ENCODE assay signal across 11 cellular contexts in the genomic region with DNA sequence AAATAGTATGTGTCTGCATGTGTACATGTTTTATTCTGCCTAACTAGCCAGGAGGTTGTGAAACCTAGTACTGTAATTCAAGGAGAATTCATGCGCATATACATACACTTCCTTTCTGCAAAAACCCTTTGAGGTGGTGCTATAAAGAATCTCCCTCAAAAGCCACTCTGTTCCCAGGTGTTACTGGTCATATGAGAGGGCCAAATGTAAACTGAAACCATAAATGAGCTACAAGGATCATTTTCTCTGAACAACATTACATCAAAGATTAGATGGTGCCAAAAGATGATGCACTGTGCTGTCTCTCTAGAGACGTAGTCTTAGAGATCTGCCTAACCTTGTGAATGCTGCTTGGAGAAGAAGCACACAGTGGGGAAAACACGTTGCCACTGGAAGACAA. TPM values are rescaled to one million over a fixed set of nuclear protein-coding genes. Genes with fewer than 3 reads are reported as not detected.
DNase-seq lines count a peak whose midpoint lies in the region; ATAC-seq, FAIRE-seq and TF ChIP-seq lines count a peak whose summit lies in the region.
"Had no signal": no experiment of that assay in that cellular context is flagged by ENCODE, and none has a peak within 500 bp of the region (broad histone marks: within the 10 kb centered on the region; RNA-seq: fewer than 3 reads in every experiment).

No MANE protein-coding gene starts in this region.

- H3K4me3 ChIP-seq in esophagus squamous epithelium = no peak overlapping the region
- H3K4me3 ChIP-seq: thoracic aorta had no signal

- H3K27ac ChIP-seq in esophagus squamous epithelium = no peak overlapping the region
- H3K27ac ChIP-seq: thoracic aorta had no signal

- no peak for TF ChIP-seq CTCF in esophagus squamous epithelium (IDR thresholded peaks at IDR 0.05)

- WGBS in esophagus squamous epithelium, 2 donors = 50 to 67% methylated on average over 3 of the region's 3 CpGs

- peaks cover 0 to 63% (median 7%) of the 10 kb centered on the region in 3 donors for H3K4me1 ChIP-seq in esophagus squamous epithelium

- H3K9me3 ChIP-seq in esophagus squamous epithelium = no peaks in the 10 kb centered on the region
- H3K9me3 ChIP-seq: thoracic aorta had no signal

- FAIRE-seq in GM12891 (lab: Jason Lieb, UNC) = no peak
- FAIRE-seq: kidney had no signal

- H3K27me3 ChIP-seq in esophagus squamous epithelium = no peaks in the 10 kb centered on the region

- peak; percentile 70 for ATAC-seq in GM21737 (IDR thresholded peaks at IDR 0.05; ENCODE audit: unreplicated experiment)

- DNase-seq in GM12891 (ENCODE audit: insufficient read length, low spot score) (no peak), NCI-H2029 (lab: John Stamatoyannopoulos, UW) (peak; percentile 85), fibroblast of peridontal ligament (ENCODE audit: extremely low read depth) (peak; percentile 18), SIG-M5 (lab: John Stamatoyannopoulos, UW) (no peak), HT-29 (ENCODE audit: low spot score) (no peak), esophagus squamous epithelium (lab: John Stamatoyannopoulos, UW) (no peak)
- no peak for DNase-seq in stimulated activated naive CD4-positive, alpha-beta T cell treated with Interleukin-2 at 50 U/mL for 16 hours (lab: John Stamatoyannopoulos, UW)
- DNase-seq: effector memory CD4-positive, alpha-beta T cell; kidney had no signal

- intact Hi-C loops in esophagus squamous epithelium (cut with DNase I) = no loop called here

- TF ChIP-seq POLR2A in GM12891 (IDR thresholded peaks at IDR 0.05; ENCODE audit: low read depth, low read length) = no peak
- TF ChIP-seq POLR2A in esophagus squamous epithelium (IDR thresholded peaks at IDR 0.05) = no peak

- H3K36me3 ChIP-seq in esophagus squamous epithelium = no peaks in the 10 kb centered on the region
- H3K36me3 ChIP-seq: thoracic aorta had no signal

TF ChIP-seq in GM12891, 5 proteins besides CTCF, POLR2A, EP300 and RAD21:
- no peak for TF ChIP-seq PAX5 (IDR thresholded peaks at IDR 0.05; ENCODE audit: insufficient read depth, low read length, severe bottlenecking)
- peak; percentile 24 for TF ChIP-seq SPI1 (IDR thresholded peaks at IDR 0.05; ENCODE audit: low read depth, low read length)
- no peak for TF ChIP-seq POU2F2 (IDR thresholded peaks at IDR 0.05; ENCODE audit: low read depth, low read length)

RNA-seq across cellular contexts. Expression of a gene that starts 15.7 kb away (rescaled TPM):
- polyA plus RNA-seq in GM12891 (2012; ENCODE audit: low read depth, missing spikeins) = 20.6 TPM
- 0.97 and 3.5 TPM in 2 replicates for total RNA-seq in HT-29 (2014; rRNA removed; shearing (Covaris generic))
- total RNA-seq in esophagus squamous epithelium = 10 to 100 TPM in 1 of 4 donors, 1 to 10 TPM in 3; 4.6 to 14.2 (median 7.4) TPM

Comparison
In these comparisons a context has a peak if more than half of its experiments do, and no peak if none do; other contexts are left out.
1. DNase-seq: peak in NCI-H2029 (single experiment) and fibroblast of peridontal ligament (single experiment); none in GM12891 (single experiment), SIG-M5 (single experiment), HT-29 (single experiment), stimulated activated naive CD4-positive, alpha-beta T cell treated with Interleukin-2 at 50 U/mL for 16 hours (single experiment) and esophagus squamous epithelium (single experiment).